9 cellular contexts compared by ENCODE assay signal in genomic region chr3:168061332-168061996, GRCh38. TPM values are rescaled to one million over a fixed set of nuclear protein-coding genes. Genes with fewer than 3 reads are reported as not detected.
DNase-seq lines count a peak whose midpoint lies in the region; ATAC-seq lines count a peak whose summit lies in the region.
"Had no signal": no experiment of that assay in that cellular context is flagged by ENCODE, and none has a peak within 500 bp of the region (broad histone marks: within the 10 kb centered on the region; RNA-seq: fewer than 3 reads in every experiment).

No MANE protein-coding gene starts in this region.

- peak; percentile 11 for DNase-seq in activated CD4-positive, alpha-beta memory T cell treated with anti-CD3 and anti-CD28 coated beads for 36 hours
- DNase-seq in activated CD4-positive, alpha-beta memory T cell treated with anti-CD3 and anti-CD28 coated beads, Interleukin-2, amount 10 ng/mL, durations not matched to agents 7 days and 5 days, result no peak
- peak; percentile 18 for DNase-seq in OCI-M1 (lab: John Stamatoyannopoulos, UW)
- no peak for DNase-seq in amniotic stem cell (lab: John Stamatoyannopoulos, UW)
- no peak for DNase-seq in CD4-positive, alpha-beta memory T cell
- DNase-seq in SW480 (ENCODE audit: low spot score), result no peak

- peaks cover 7% of the 10 kb centered on the region for H3K4me1 Mint-ChIP-seq in activated CD4-positive, alpha-beta memory T cell treated with anti-CD3 and anti-CD28 coated beads for 36 hours (ENCODE audit: low read depth)
- H3K4me1 Mint-ChIP-seq in activated CD4-positive, alpha-beta memory T cell treated with anti-CD3 and anti-CD28 coated beads, Interleukin-2, amount 10 ng/mL, durations not matched to agents 7 days and 5 days, result peaks cover 12% of the 10 kb centered on the region
- H3K4me1 Mint-ChIP-seq in CD4-positive, alpha-beta memory T cell, result peaks cover 0 to 3% (median 0%) of the 10 kb centered on the region in 4 donors

- no peak overlapping the region for H3K9ac ChIP-seq in skeletal muscle satellite cell (ENCODE audit: low read depth, low read length)

- no peak overlapping the region for H3K27ac Mint-ChIP-seq in activated CD4-positive, alpha-beta memory T cell treated with anti-CD3 and anti-CD28 coated beads for 36 hours
- no peak overlapping the region for H3K27ac Mint-ChIP-seq in activated CD4-positive, alpha-beta memory T cell treated with anti-CD3 and anti-CD28 coated beads, Interleukin-2, amount 10 ng/mL, durations not matched to agents 7 days and 5 days
- H3K27ac Mint-ChIP-seq in CD4-positive, alpha-beta memory T cell, result no peak overlapping the region

- no peaks in the 10 kb centered on the region for H3K36me3 Mint-ChIP-seq in activated CD4-positive, alpha-beta memory T cell treated with anti-CD3 and anti-CD28 coated beads for 36 hours
- no peaks in the 10 kb centered on the region for H3K36me3 Mint-ChIP-seq in activated CD4-positive, alpha-beta memory T cell treated with anti-CD3 and anti-CD28 coated beads, Interleukin-2, amount 10 ng/mL, durations not matched to agents 7 days and 5 days (ENCODE audit: low read depth)
- no peaks in the 10 kb centered on the region for H3K36me3 Mint-ChIP-seq in CD4-positive, alpha-beta memory T cell

- no peak overlapping the region for H3K4me3 Mint-ChIP-seq in activated CD4-positive, alpha-beta memory T cell treated with anti-CD3 and anti-CD28 coated beads for 36 hours
- H3K4me3 Mint-ChIP-seq in activated CD4-positive, alpha-beta memory T cell treated with anti-CD3 and anti-CD28 coated beads, Interleukin-2, amount 10 ng/mL, durations not matched to agents 7 days and 5 days, result no peak overlapping the region
- H3K4me3 Mint-ChIP-seq in CD4-positive, alpha-beta memory T cell, result peak overlapping the region in 3 of 8 donors; percentile 0 to 54 (median 5)

- CTCF ChIA-PET in activated CD4-positive, alpha-beta memory T cell treated with anti-CD3 and anti-CD28 coated beads for 36 hours (lab: Charles Lee), result interaction anchor here (0.6 kb wide), 1 partner anchor 11 kb away, joined by 3 read pairs; no protein-coding TSS in a partner anchor
- CTCF ChIA-PET in activated CD4-positive, alpha-beta memory T cell treated with anti-CD3 and anti-CD28 coated beads, Interleukin-2, amount 10 ng/mL, durations not matched to agents 7 days and 5 days (lab: Charles Lee), result no interaction called here
- CTCF ChIA-PET in CD4-positive, alpha-beta memory T cell (lab: Charles Lee; ENCODE audit: partially characterized antibody), result no interaction called here

- H3K9me3 ChIP-seq in skeletal muscle satellite cell (replicated peaks; ENCODE audit: low read length), result no peaks in the 10 kb centered on the region
- no peaks in the 10 kb centered on the region for H3K9me3 ChIP-seq in CD4-positive, alpha-beta memory T cell (ENCODE audit: control insufficient read depth in 1 of 2, low read length in 2 of 2)

- no peak overlapping the region for H3K27ac ChIP-seq in CD4-positive, alpha-beta memory T cell (ENCODE audit: low read depth, low read length)
- H3K27ac ChIP-seq: SK-N-MC had no signal

- H3K36me3 ChIP-seq in skeletal muscle satellite cell (ENCODE audit: insufficient read depth, low read length), result no peaks in the 10 kb centered on the region
- H3K36me3 ChIP-seq in CD4-positive, alpha-beta memory T cell (ENCODE audit: insufficient read depth, low read length), result no peaks in the 10 kb centered on the region

- peaks cover 4% of the 10 kb centered on the region for H3K4me1 ChIP-seq in skeletal muscle satellite cell (ENCODE audit: control insufficient read depth, insufficient read depth, low read length)
- H3K4me1 ChIP-seq in CD4-positive, alpha-beta memory T cell (ENCODE audit: insufficient read depth, low read length), result no peaks in the 10 kb centered on the region

- no peaks in the 10 kb centered on the region for H3K9me3 Mint-ChIP-seq in activated CD4-positive, alpha-beta memory T cell treated with anti-CD3 and anti-CD28 coated beads for 36 hours
- H3K9me3 Mint-ChIP-seq in activated CD4-positive, alpha-beta memory T cell treated with anti-CD3 and anti-CD28 coated beads, Interleukin-2, amount 10 ng/mL, durations not matched to agents 7 days and 5 days, result no peaks in the 10 kb centered on the region
- H3K9me3 Mint-ChIP-seq in CD4-positive, alpha-beta memory T cell, result peaks cover 0 to 3% (median 0%) of the 10 kb centered on the region in 8 donors

- H3K4me3 ChIP-seq in skeletal muscle satellite cell (ENCODE audit: low read length), result no peak overlapping the region
- no peak overlapping the region for H3K4me3 ChIP-seq in CD4-positive, alpha-beta memory T cell (ENCODE audit: low read length in 2 of 2)
- H3K4me3 ChIP-seq: SK-N-MC had no signal

- ATAC-seq in HG02763 (IDR thresholded peaks at IDR 0.05; ENCODE audit: unreplicated experiment), result peak; percentile 76

- intact Hi-C loops in activated CD4-positive, alpha-beta memory T cell treated with anti-CD3 and anti-CD28 coated beads for 36 hours (cut with micrococcal nuclease), result loop anchor here (5.0 kb wide), 1 partner anchor 36 kb away; the partner anchor contains the start of gene GOLIM4
- intact Hi-C loops in CD4-positive, alpha-beta memory T cell (cut with micrococcal nuclease), result no loop called here

- no peaks in the 10 kb centered on the region for H3K27me3 ChIP-seq in skeletal muscle satellite cell (ENCODE audit: control insufficient read depth, insufficient read depth, low read length)
- no peaks in the 10 kb centered on the region for H3K27me3 ChIP-seq in CD4-positive, alpha-beta memory T cell (ENCODE audit: insufficient read depth, low read length)

- peak overlapping the region; percentile 28 for H3K4me2 ChIP-seq in skeletal muscle satellite cell (ENCODE audit: low read length)

- H3K27me3 Mint-ChIP-seq in activated CD4-positive, alpha-beta memory T cell treated with anti-CD3 and anti-CD28 coated beads for 36 hours, result peaks cover 4% of the 10 kb centered on the region
- no peaks in the 10 kb centered on the region for H3K27me3 Mint-ChIP-seq in activated CD4-positive, alpha-beta memory T cell treated with anti-CD3 and anti-CD28 coated beads, Interleukin-2, amount 10 ng/mL, durations not matched to agents 7 days and 5 days
- peaks cover 0 to 3% of the 10 kb centered on the region in 2 donors for H3K27me3 Mint-ChIP-seq in CD4-positive, alpha-beta memory T cell

- POLR2A ChIA-PET in activated CD4-positive, alpha-beta memory T cell treated with anti-CD3 and anti-CD28 coated beads for 36 hours (lab: Charles Lee), result no interaction called here
- POLR2A ChIA-PET in activated CD4-positive, alpha-beta memory T cell treated with anti-CD3 and anti-CD28 coated beads, Interleukin-2, amount 10 ng/mL, durations not matched to agents 7 days and 5 days (lab: Charles Lee), result no interaction called here
- POLR2A ChIA-PET in CD4-positive, alpha-beta memory T cell (lab: Charles Lee; ENCODE audit: partially characterized antibody), result no interaction called here

RNA-seq across cellular contexts. Expression of gene GOLIM4, which starts 34.3 kb away (rescaled TPM):
- total RNA-seq in activated CD4-positive, alpha-beta memory T cell treated with anti-CD3 and anti-CD28 coated beads for 36 hours, result 1 to 10 TPM; 1.4 to 1.5 TPM
- total RNA-seq in activated CD4-positive, alpha-beta memory T cell treated with anti-CD3 and anti-CD28 coated beads, Interleukin-2, amount 10 ng/mL, durations not matched to agents 7 days and 5 days, result 1 to 10 TPM; 1.7 to 1.9 TPM
- total RNA-seq in skeletal muscle satellite cell (2012; rRNA removed), result 37.8 and 39.5 TPM in 2 replicates
- total RNA-seq in CD4-positive, alpha-beta memory T cell, result under 1 TPM; 0.25 to 0.52 TPM
- under 1 TPM; 0.44 to 0.50 TPM for polyA plus RNA-seq in CD4-positive, alpha-beta memory T cell

Comparison
In these comparisons a context has a peak if more than half of its experiments do, and no peak if none do; other contexts are left out.
1. DNase-seq: peak in activated CD4-positive, alpha-beta memory T cell treated with anti-CD3 and anti-CD28 coated beads for 36 hours (single experiment) and OCI-M1 (single experiment); none in activated CD4-positive, alpha-beta memory T cell treated with anti-CD3 and anti-CD28 coated beads, Interleukin-2, amount 10 ng/mL, durations not matched to agents 7 days and 5 days (single experiment), amniotic stem cell (single experiment), CD4-positive, alpha-beta memory T cell (0 of 5) and SW480 (single experiment).